In genomic region chr9:124110307-124110915, GRCh38 we compare ENCODE assay signal across 8 cellular contexts.
A peak's percentile ranks its signal among the peaks of the same experiment; 100 is the strongest.
DNase-seq lines count a peak whose midpoint lies in the region; ATAC-seq and TF ChIP-seq lines count a peak whose summit lies in the region.

No MANE protein-coding gene starts in this region.

- CTCF ChIA-PET in Caco-2 (lab: Charles Lee), result no interaction called here
- CTCF ChIA-PET in activated CD8-positive, alpha-beta T cell treated with anti-CD3 and anti-CD28 coated beads for 36 hours (lab: Charles Lee), result no interaction called here

- H3K4me3 ChIP-seq in Caco-2 (ENCODE audit: low read depth, low read length), result no peak overlapping the region
- no peak overlapping the region for H3K4me3 ChIP-seq in LNCaP clone FGC (ENCODE audit: low read depth, low read length)

- peak; percentile 66 to 83 for DNase-seq in Caco-2
- peak; percentile 48 for DNase-seq in LNCaP clone FGC (ENCODE audit: low read depth)
- DNase-seq in activated CD8-positive, alpha-beta T cell treated with anti-CD3 and anti-CD28 coated beads for 36 hours, result peak; percentile 72
- DNase-seq in germinal center (ENCODE audit: low spot score), result peak; percentile 48
- DNase-seq in retina, result peak; percentile 86
- no peak for DNase-seq in occipital lobe (lab: John Stamatoyannopoulos, UW)
- DNase-seq in NCI-H2196 (lab: John Stamatoyannopoulos, UW; ENCODE audit: unreplicated experiment), result no peak
- DNase-seq in NCI-H2081 (lab: John Stamatoyannopoulos, UW), result no peak

- H3K36me3 ChIP-seq in Caco-2 (ENCODE audit: control insufficient read depth, insufficient read depth, low read length), result no peaks in the 10 kb centered on the region

- peak; percentile 68 for ATAC-seq in activated CD8-positive, alpha-beta T cell treated with anti-CD3 and anti-CD28 coated beads for 36 hours

- H3K27ac Mint-ChIP-seq in Caco-2 (ENCODE audit: unreplicated experiment), result no peak overlapping the region
- H3K27ac Mint-ChIP-seq in activated CD8-positive, alpha-beta T cell treated with anti-CD3 and anti-CD28 coated beads for 36 hours, result no peak overlapping the region

- H3K4me3 Mint-ChIP-seq in Caco-2 (ENCODE audit: unreplicated experiment), result no peak overlapping the region
- no peak overlapping the region for H3K4me3 Mint-ChIP-seq in activated CD8-positive, alpha-beta T cell treated with anti-CD3 and anti-CD28 coated beads for 36 hours

- no peaks in the 10 kb centered on the region for H3K9me3 Mint-ChIP-seq in Caco-2 (ENCODE audit: unreplicated experiment)
- H3K9me3 Mint-ChIP-seq in activated CD8-positive, alpha-beta T cell treated with anti-CD3 and anti-CD28 coated beads for 36 hours, result peaks cover 2% of the 10 kb centered on the region

- POLR2A ChIA-PET in Caco-2 (lab: Charles Lee), result no interaction called here
- POLR2A ChIA-PET in activated CD8-positive, alpha-beta T cell treated with anti-CD3 and anti-CD28 coated beads for 36 hours (lab: Charles Lee), result no interaction called here

- H3K36me3 Mint-ChIP-seq in Caco-2 (ENCODE audit: insufficient read depth, unreplicated experiment), result no peaks in the 10 kb centered on the region
- H3K36me3 Mint-ChIP-seq in activated CD8-positive, alpha-beta T cell treated with anti-CD3 and anti-CD28 coated beads for 36 hours (ENCODE audit: low read depth), result no peaks in the 10 kb centered on the region

- no peaks in the 10 kb centered on the region for H3K4me1 ChIP-seq in Caco-2

- intact Hi-C loops in Caco-2 (cut with micrococcal nuclease; ENCODE audit: unreplicated experiment), result loop anchor here (5.0 kb wide), 1 partner anchor 568 kb away; no protein-coding TSS in a partner anchor
- intact Hi-C loops in activated CD8-positive, alpha-beta T cell treated with anti-CD3 and anti-CD28 coated beads for 36 hours (cut with micrococcal nuclease), result no loop called here

- peaks cover 13% of the 10 kb centered on the region for H3K27me3 Mint-ChIP-seq in Caco-2 (ENCODE audit: insufficient read depth, unreplicated experiment)
- H3K27me3 Mint-ChIP-seq in activated CD8-positive, alpha-beta T cell treated with anti-CD3 and anti-CD28 coated beads for 36 hours, result peaks cover 12% of the 10 kb centered on the region

- no peaks in the 10 kb centered on the region for H3K27me3 ChIP-seq in Caco-2 (replicated peaks; ENCODE audit: control insufficient read depth, insufficient read depth, low read length)

- BruUV-seq in Caco-2 (replicated peaks; lab: Mats Ljungman, UMichigan), result no TSS peak

- TF ChIP-seq CTCF in Caco-2 (IDR thresholded peaks at IDR 0.05; ENCODE audit: insufficient read depth in 1 of 2, low read depth in 1 of 2, low read length in 1 of 2, severe bottlenecking in 1 of 2, unreplicated experiment in 1 of 2), result no peak
- TF ChIP-seq CTCF in LNCaP clone FGC (IDR thresholded peaks at IDR 0.05; ENCODE audit: control insufficient read depth, extremely low read depth, insufficient read depth), result no peak
- TF ChIP-seq CTCF in activated CD8-positive, alpha-beta T cell treated with anti-CD3 and anti-CD28 coated beads for 36 hours (IDR thresholded peaks at IDR 0.05), result no peak

- no peaks in the 10 kb centered on the region for H3K9me3 ChIP-seq in Caco-2

- no peaks in the 10 kb centered on the region for H3K4me1 Mint-ChIP-seq in Caco-2 (ENCODE audit: low read depth, unreplicated experiment)
- H3K4me1 Mint-ChIP-seq in activated CD8-positive, alpha-beta T cell treated with anti-CD3 and anti-CD28 coated beads for 36 hours (ENCODE audit: low read depth), result no peaks in the 10 kb centered on the region

Comparison
In these comparisons a context has a peak if more than half of its experiments do, and no peak if none do; other contexts are left out.
1. DNase-seq: peak in Caco-2 (2 of 2), LNCaP clone FGC (single experiment), activated CD8-positive, alpha-beta T cell treated with anti-CD3 and anti-CD28 coated beads for 36 hours (single experiment), germinal center (single experiment) and retina (single experiment); none in occipital lobe (single experiment), NCI-H2196 (single experiment) and NCI-H2081 (0 of 2).